In genomic region chr11:106076421-106076922, GRCh38 we compare ENCODE assay signal across 7 cellular contexts. TPM values are rescaled to one million over a fixed set of nuclear protein-coding genes. Genes with fewer than 3 reads are reported as not detected.
DNase-seq lines count a peak whose midpoint lies in the region; ATAC-seq, FAIRE-seq and TF ChIP-seq lines count a peak whose summit lies in the region.

No MANE protein-coding gene starts in this region.

- WGBS in testis, 2 donors, result 2 to 3% methylated on average over 14 of the region's 14 CpGs

- intact Hi-C loops in left lung (cut with DNase I), result no loop called here
- intact Hi-C loops in testis (cut with DNase I; ENCODE audit: low total_unique reads), result no loop called here

- in situ Hi-C loops in astrocyte of the spinal cord (cut with HindIII; ENCODE audit: low sequenced_read_pairs), result no loop called here

- TF ChIP-seq POLR2A in testis (IDR thresholded peaks at IDR 0.05), result no peak

- DNase-seq in GM18507 (ENCODE audit: extremely low spot score, insufficient read length, low read depth), result no peak
- peak; percentile 1 for DNase-seq in LHCN-M2 (ENCODE audit: low read depth)
- DNase-seq in astrocyte of the spinal cord (ENCODE audit: low read depth, low spot score), result no peak
- DNase-seq in left lung, result no peak
- peak; percentile 25 for DNase-seq in testis

- H3K27ac ChIP-seq in left lung (peak overlapping the region; percentile 90 to 95), testis (peak overlapping the region; percentile 93 to 98)

- FAIRE-seq in GM18507 (lab: Jason Lieb, UNC), result peak; percentile 49

- H3K4me3 ChIP-seq in astrocyte of the spinal cord (ENCODE audit: low read depth, low read length), result peak overlapping the region; percentile 86
- peak overlapping the region; percentile 58 to 78 for H3K4me3 ChIP-seq in left lung
- peak overlapping the region; percentile 87 to 95 for H3K4me3 ChIP-seq in testis

- H3K27me3 ChIP-seq in left lung (no peaks in the 10 kb centered on the region), testis (no peaks in the 10 kb centered on the region)

- ATAC-seq in left lung (no peak), HG03097 (IDR thresholded peaks at IDR 0.05; ENCODE audit: low FRiP score, unreplicated experiment) (no peak), GM21786 (IDR thresholded peaks at IDR 0.05; ENCODE audit: unreplicated experiment) (no peak)

- H3K4me1 ChIP-seq in left lung (peaks cover 5 to 46% of the 10 kb centered on the region in 2 donors), testis (peaks cover 7% of the 10 kb centered on the region)

- H3K36me3 ChIP-seq in left lung, result peaks cover 0 to 20% of the 10 kb centered on the region in 2 donors
- H3K36me3 ChIP-seq in testis (ENCODE audit: low read depth, missing control alignments), result no peaks in the 10 kb centered on the region

- TF ChIP-seq CTCF in astrocyte of the spinal cord (IDR thresholded peaks at IDR 0.05; ENCODE audit: low read depth, low read length), result no peak
- no peak for TF ChIP-seq CTCF in left lung (IDR thresholded peaks at IDR 0.05)
- TF ChIP-seq CTCF in testis (IDR thresholded peaks at IDR 0.05), result no peak

- H3K9me3 ChIP-seq in left lung (no peaks in the 10 kb centered on the region), testis (no peaks in the 10 kb centered on the region)

RNA-seq across cellular contexts. Expression of gene KBTBD3, which starts 0.7 kb away (rescaled TPM):
- total RNA-seq in LHCN-M2 (2014; rRNA removed) (0.77 and 2.4 TPM in 2 replicates), left lung (1 to 10 TPM; 6.4 to 7.2 TPM), testis (1 to 10 TPM; 6.8 to 8.5 TPM)
- polyA plus RNA-seq in LHCN-M2 (2012), result 2.7 TPM
- polyA plus RNA-seq in testis (ENCODE audit: insufficient read depth, low read depth, low replicate concordance), result 15.6 TPM

RNA-seq across cellular contexts. Expression of gene AASDHPPT, which starts 1.0 kb away (rescaled TPM):
- 64.5 and 74.6 TPM in 2 replicates for total RNA-seq in LHCN-M2 (2014; rRNA removed)
- 13.4 TPM for polyA plus RNA-seq in LHCN-M2 (2012)
- 10 to 100 TPM; 26.4 to 27.2 TPM for total RNA-seq in left lung
- 10 to 100 TPM; 52.2 to 56.7 TPM for total RNA-seq in testis
- 72.3 TPM for polyA plus RNA-seq in testis (ENCODE audit: insufficient read depth, low read depth, low replicate concordance)

RNA-seq across cellular contexts. Expression of gene MSANTD4, which starts 54.4 kb away (rescaled TPM):
- total RNA-seq in LHCN-M2 (2014; rRNA removed), result 31.3 and 32.6 TPM in 2 replicates
- polyA plus RNA-seq in LHCN-M2 (2012), result 6.5 TPM
- 10 to 100 TPM; 15.1 to 17.3 TPM for total RNA-seq in left lung
- 10 to 100 TPM; 20.7 to 34.4 TPM for total RNA-seq in testis
- 15.5 TPM for polyA plus RNA-seq in testis (ENCODE audit: insufficient read depth, low read depth, low replicate concordance)

Comparison
In these comparisons a context has a peak if more than half of its experiments do, and no peak if none do; other contexts are left out.
1. DNase-seq: peak in LHCN-M2 (single experiment) and testis (single experiment); none in GM18507 (single experiment), astrocyte of the spinal cord (single experiment) and left lung (0 of 2).
2. Peak in every context shown above with its lines, with median percentiles within 50 percentile points of each other: H3K4me3 ChIP-seq.